16 cellular contexts compared by ENCODE assay signal in genomic region chr11:117910941-117911630, GRCh38. TPM values are rescaled to one million over a fixed set of nuclear protein-coding genes. Genes with fewer than 3 reads are reported as not detected.
"Had no signal": no experiment of that assay in that cellular context is flagged by ENCODE, and none has a peak within 500 bp of the region (broad histone marks: within the 10 kb centered on the region; RNA-seq: fewer than 3 reads in every experiment).

No MANE protein-coding gene starts in this region.

- H3K27ac ChIP-seq: neutrophil, pancreas, thyroid gland had no signal

- H3K36me3 Mint-ChIP-seq: brain, WTC11 had no signal

- H3K4me3 ChIP-seq: pancreas, thyroid gland had no signal

- DNase-seq: activated CD4-positive, alpha-beta T cell treated with anti-CD3 and anti-CD28 coated beads for 36 hours; activated CD4-positive, alpha-beta T cell treated with anti-CD3 and anti-CD28 coated beads, Interleukin-2, amount 50 U/mL, for 48 hours; activated naive CD8-positive, alpha-beta T cell treated with anti-CD3 and anti-CD28 coated beads, Interleukin-2, amount 50 U/mL, for 24 hours; anterior cingulate cortex; cortex of kidney; effector CD4-positive, alpha-beta T cell; naive thymus-derived CD8-positive, alpha-beta T cell; stimulated activated naive CD4-positive, alpha-beta T cell treated with Interleukin-2 at 50 U/mL for 16 hours; thyroid gland had no signal

- ATAC-seq: activated CD4-positive, alpha-beta T cell treated with anti-CD3 and anti-CD28 coated beads for 36 hours; activated naive CD8-positive, alpha-beta T cell treated with anti-CD3 and anti-CD28 coated beads, Interleukin-2, amount 50 U/mL, for 24 hours; esophagus mucosa; naive thymus-derived CD8-positive, alpha-beta T cell; pancreas; WTC11 had no signal

- H3K9me3 ChIP-seq: neutrophil, pancreas, thyroid gland had no signal

- H3K27me3 ChIP-seq: neutrophil, pancreas, thyroid gland had no signal

- H3K27me3 Mint-ChIP-seq: activated naive CD8-positive, alpha-beta T cell treated with anti-CD3 and anti-CD28 coated beads, Interleukin-2, amount 50 U/mL, for 24 hours; central memory CD8-positive, alpha-beta T cell; memory B cell had no signal

- H3K4me3 Mint-ChIP-seq: activated CD4-positive, alpha-beta T cell treated with anti-CD3 and anti-CD28 coated beads for 36 hours; activated naive CD8-positive, alpha-beta T cell treated with anti-CD3 and anti-CD28 coated beads, Interleukin-2, amount 50 U/mL, for 24 hours; central memory CD8-positive, alpha-beta T cell; memory B cell; naive thymus-derived CD8-positive, alpha-beta T cell; WTC11 had no signal

- H3K9me3 Mint-ChIP-seq: activated naive CD8-positive, alpha-beta T cell treated with anti-CD3 and anti-CD28 coated beads, Interleukin-2, amount 50 U/mL, for 24 hours; central memory CD8-positive, alpha-beta T cell; memory B cell; naive thymus-derived CD8-positive, alpha-beta T cell; WTC11 had no signal

- H3K4me1 ChIP-seq: pancreas, thyroid gland had no signal

- H3K36me3 ChIP-seq: neutrophil, pancreas, thyroid gland had no signal

- H3K27ac Mint-ChIP-seq: activated CD4-positive, alpha-beta T cell treated with anti-CD3 and anti-CD28 coated beads for 36 hours; activated naive CD8-positive, alpha-beta T cell treated with anti-CD3 and anti-CD28 coated beads, Interleukin-2, amount 50 U/mL, for 24 hours; memory B cell; WTC11 had no signal

RNA-seq across cellular contexts. Expression of gene FXYD6, which starts 34.6 kb away (rescaled TPM):
- total RNA-seq: naive thymus-derived CD8-positive, alpha-beta T cell had no signal
- polyA plus RNA-seq: naive thymus-derived CD8-positive, alpha-beta T cell had no signal
